In the genomic region with DNA sequence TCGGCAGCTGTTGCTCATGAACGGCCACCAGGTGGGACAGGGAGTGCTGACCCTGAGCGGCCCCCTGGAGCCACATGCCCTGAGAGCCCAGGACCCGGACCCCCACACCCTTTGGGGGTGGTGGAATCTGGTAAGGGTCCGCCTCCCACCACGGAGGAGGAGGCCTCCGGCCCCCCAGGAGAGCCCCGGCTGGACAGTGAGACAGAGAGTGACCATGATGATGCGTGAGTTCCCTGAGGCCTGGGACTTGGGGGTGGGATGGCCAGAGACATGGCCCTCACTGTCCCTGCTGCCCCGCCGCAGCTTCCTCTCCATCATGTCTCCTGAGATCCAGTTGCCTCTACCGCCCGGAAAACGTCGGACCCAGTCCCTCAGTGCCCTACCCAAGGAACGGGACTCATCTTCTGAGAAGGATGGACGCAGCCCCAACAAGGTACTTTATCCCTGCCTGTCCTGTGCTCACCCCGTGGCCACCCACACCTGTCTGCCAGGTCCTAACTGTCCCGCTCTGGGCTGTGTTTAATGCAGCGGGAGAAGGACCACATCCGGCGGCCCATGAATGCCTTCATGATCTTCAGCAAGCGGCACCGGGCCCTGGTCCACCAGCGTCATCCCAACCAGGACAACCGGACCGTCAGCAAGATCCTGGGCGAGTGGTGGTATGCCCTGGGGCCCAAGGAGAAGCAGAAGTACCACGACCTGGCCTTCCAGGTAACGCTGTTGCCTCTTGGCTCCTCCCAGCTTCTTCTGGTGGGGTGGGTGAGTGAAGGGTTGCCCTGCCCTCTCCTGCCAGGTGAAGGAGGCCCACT, we compare ENCODE assay signal across 13 cellular contexts. TPM values are rescaled to one million over a fixed set of nuclear protein-coding genes. Genes with fewer than 3 reads are reported as not detected.
DNase-seq lines count a peak whose midpoint lies in the region; ATAC-seq and TF ChIP-seq lines count a peak whose summit lies in the region.
"Had no signal": no experiment of that assay in that cellular context is flagged by ENCODE, and none has a peak within 500 bp of the region (broad histone marks: within the 10 kb centered on the region; RNA-seq: fewer than 3 reads in every experiment).

No MANE protein-coding gene starts in this region.

- no peaks in the 10 kb centered on the region for H3K9me3 Mint-ChIP-seq in nephron progenitor cell

- TF ChIP-seq POLR2A in upper lobe of left lung (IDR thresholded peaks at IDR 0.05) (no peak), erythroblast (IDR thresholded peaks at IDR 0.05; ENCODE audit: low read length) (no peak)

- H3K27ac ChIP-seq in cingulate gyrus (ENCODE audit: low read depth, low read length) (peak overlapping the region; percentile 94), upper lobe of left lung (peak overlapping the region; percentile 62 to 99 (median 81)), colonic mucosa (no peak overlapping the region)

- 91 to 94% methylated on average over 19 to 28 of the region's 30 CpGs for WGBS in upper lobe of left lung, 2 donors

- peaks cover 21% of the 10 kb centered on the region for H3K36me3 Mint-ChIP-seq in nephron progenitor cell (ENCODE audit: low read depth)

- H3K9ac ChIP-seq in colonic mucosa (ENCODE audit: low read depth in 2 of 2, low read length in 2 of 2) = no peak overlapping the region

- H3K27me3 ChIP-seq in upper lobe of left lung (no peaks in the 10 kb centered on the region), colonic mucosa (no peaks in the 10 kb centered on the region)

- H3K4me1 ChIP-seq in upper lobe of left lung (peaks cover 27 to 38% (median 34%) of the 10 kb centered on the region in 4 donors), colonic mucosa (peaks cover 26% of the 10 kb centered on the region)

- H3K4me3 ChIP-seq in upper lobe of left lung (no peak overlapping the region), colonic mucosa (no peak overlapping the region)

- TF ChIP-seq CTCF in nephron progenitor cell (IDR thresholded peaks at IDR 0.05) (no peak), upper lobe of left lung (IDR thresholded peaks at IDR 0.05) (no peak), colonic mucosa (IDR thresholded peaks at IDR 0.05) (no peak)

- no peak for TF ChIP-seq EP300 in upper lobe of left lung (IDR thresholded peaks at IDR 0.05)

- intact Hi-C loops in colonic mucosa (cut with DNase I) = no loop called here

- no peak for ATAC-seq in upper lobe of left lung (ENCODE audit: low FRiP score in 2 of 2)
- ATAC-seq: Panc1 had no signal

- DNase-seq in activated CD8-positive, alpha-beta memory T cell treated with anti-CD3 and anti-CD28 coated beads, Interleukin-2, amount 50 U/mL, for 4 hours = peak; percentile 15
- DNase-seq in activated CD8-positive, alpha-beta memory T cell treated with anti-CD3 and anti-CD28 coated beads, Interleukin-2, amount 50 U/mL, for 48 hours = no peak
- DNase-seq in nephron progenitor cell = no peak
- DNase-seq in upper lobe of left lung = peak in 1 of 2 donors; percentile 65
- DNase-seq in colonic mucosa = no peak
- no peak for DNase-seq in erythroblast (lab: John Stamatoyannopoulos, UW)
- DNase-seq in LoVo (ENCODE audit: low spot score) = no peak
- DNase-seq: Kasumi-1; NCI-H1694; stimulated activated CD4-positive, alpha-beta T cell treated with anti-CD3 and anti-CD28 coated beads, Interleukin-2, amount 100 ng/mL, for 24 hours had no signal

- peaks cover 41% of the 10 kb centered on the region for H3K4me1 Mint-ChIP-seq in nephron progenitor cell

- H3K27me3 Mint-ChIP-seq in nephron progenitor cell (ENCODE audit: low read depth, poor library complexity) = peaks cover 4% of the 10 kb centered on the region

- H3K4me3 Mint-ChIP-seq in nephron progenitor cell = peak overlapping the region; percentile 66

- no peak overlapping the region for H3K27ac Mint-ChIP-seq in nephron progenitor cell

- no peaks in the 10 kb centered on the region for H3K9me3 ChIP-seq in upper lobe of left lung
- H3K9me3 ChIP-seq in colonic mucosa = no peaks in the 10 kb centered on the region

- H3K36me3 ChIP-seq in upper lobe of left lung (peaks cover 20 to 56% (median 53%) of the 10 kb centered on the region in 4 donors), colonic mucosa (peaks cover 14% of the 10 kb centered on the region)

RNA-seq across cellular contexts. Expression of gene PRR19, which starts 14.7 kb away (rescaled TPM):
- total RNA-seq in upper lobe of left lung (1 to 10 TPM in 1 of 6 donors, under 1 TPM in 2, not detected in 3; 0.40 to 1.4 (median 0.61) TPM), colonic mucosa (1 to 10 TPM in 1 of 2 donors, under 1 TPM in 1; 0.32 to 1.0 TPM)

RNA-seq across cellular contexts. Expression of gene PAFAH1B3, which starts 15.2 kb away (rescaled TPM):
- total RNA-seq in upper lobe of left lung = 10 to 100 TPM; 13.6 to 21.2 (median 18.8) TPM
- total RNA-seq in colonic mucosa = 10 to 100 TPM; 42.5 to 53.0 TPM

RNA-seq across cellular contexts. Expression of gene CIC, which starts 18.2 kb away (rescaled TPM):
- 100 to 1,000 TPM in 1 of 6 donors, 10 to 100 TPM in 5; 52.6 to 170 (median 77.7) TPM for total RNA-seq in upper lobe of left lung
- total RNA-seq in colonic mucosa = 10 to 100 TPM; 47.8 to 54.6 TPM

RNA-seq across cellular contexts. Expression of gene TMEM145, which starts 25.9 kb away (rescaled TPM):
- total RNA-seq in upper lobe of left lung = under 1 TPM in 3 of 6 donors, not detected in 3; 0.34 to 0.79 (median 0.49) TPM
- under 1 TPM; 0.24 to 0.94 TPM for total RNA-seq in colonic mucosa
- total RNA-seq: glomerular endothelial cell had no signal

RNA-seq across cellular contexts. Expression of gene ERF, which starts 32.3 kb away (rescaled TPM):
- total RNA-seq in upper lobe of left lung (10 to 100 TPM; 13.6 to 59.4 (median 32.5) TPM), colonic mucosa (10 to 100 TPM; 46.7 to 57.3 TPM)
